26 cellular contexts compared by ENCODE assay signal in genomic region chr1:8519167-8519566, GRCh38.
"Had no signal": no experiment of that assay in that cellular context is flagged by ENCODE, and none has a peak within 500 bp of the region (broad histone marks: within the 10 kb centered on the region; RNA-seq: fewer than 3 reads in every experiment).

No MANE protein-coding gene starts in this region.

- DNase-seq: activated CD4-positive, alpha-beta memory T cell treated with anti-CD3 and anti-CD28 coated beads, Interleukin-2, amount 10 ng/mL, durations not matched to agents 7 days and 5 days; activated CD4-positive, alpha-beta T cell treated with anti-CD3 and anti-CD28 coated beads, Interleukin-2, amount 10 ng/mL, durations not matched to agents 24 days and 14 days; activated CD8-positive, alpha-beta memory T cell treated with anti-CD3 and anti-CD28 coated beads, Interleukin-2, amount 50 U/mL, for 48 hours; activated T-cell treated with anti-CD3 and anti-CD28 coated beads, Interleukin-2, amount 50 U/mL, for 4 hours; dermis blood vessel endothelial cell; effector memory CD4-positive, alpha-beta T cell; gastrocnemius medialis; islet precursor cell; left ventricle myocardium inferior; mucosa of descending colon; ovary; right lobe of liver; stimulated activated CD4-positive, alpha-beta T cell treated with anti-CD3 and anti-CD28 coated beads, Interleukin-12 subunit alpha, Interleukin-12 subunit beta, amount 100 ng/mL, for 4 hours; stimulated activated CD4-positive, alpha-beta T cell treated with anti-CD3 and anti-CD28 coated beads, Interleukin-4, amount 100 ng/mL, for 1 hour; T-cell; upper lobe of right lung had no signal

- H3K27ac ChIP-seq: ovary, right lobe of liver, upper lobe of right lung had no signal

- H3K36me3 ChIP-seq: breast epithelium, ovary, right lobe of liver, upper lobe of right lung had no signal

- ATAC-seq: activated CD4-positive, CD25-positive, alpha-beta regulatory T cell treated with anti-CD3 and anti-CD28 coated beads, Interleukin-2, amount 50 U/mL, for 24 hours; activated naive CD4-positive, alpha-beta T cell treated with anti-CD3 and anti-CD28 coated beads, Interleukin-2, amount 50 U/mL, for 72 hours; activated T-cell treated with anti-CD3 and anti-CD28 coated beads, Interleukin-2, amount 50 U/mL, for 4 hours; gastrocnemius medialis; mucosa of descending colon; natural killer cell treated with Interleukin-12 subunit alpha and Interleukin-12 subunit beta and Interleukin-15 and Interleukin-18, amount 100 ng/mL, for 72 hours; right lobe of liver; T-cell; upper lobe of right lung had no signal

- H3K27ac Mint-ChIP-seq: activated CD4-positive, alpha-beta memory T cell treated with anti-CD3 and anti-CD28 coated beads, Interleukin-2, amount 10 ng/mL, durations not matched to agents 7 days and 5 days; activated CD4-positive, alpha-beta T cell treated with anti-CD3 and anti-CD28 coated beads, Interleukin-2, amount 10 ng/mL, durations not matched to agents 24 days and 14 days; activated T-helper 2 cell treated with anti-CD3 and anti-CD28 coated beads, Interferon-gamma antibody, Interleukin-2, Interleukin-4, amounts not matched to agents 10 μg/mL and 5 μg/mL and 100 μg/mL, durations not matched to agents 14 hours and 24 hours and 36 hours; natural killer cell treated with Interleukin-12 subunit alpha and Interleukin-12 subunit beta and Interleukin-15 and Interleukin-18, amount 100 ng/mL, for 72 hours; progenitor cell of endocrine pancreas; stimulated activated naive CD8-positive, alpha-beta T cell treated with anti-CD3 and anti-CD28 coated beads, Interleukin-15, Interleukin-2, amounts not matched to agents 100 ng/mL and 50 ng/mL, for 24 hours; T-helper 2 cell treated with Interferon-gamma antibody and Interleukin-4, amounts not matched to agents 5 μg/mL and 100 μg/mL, for 36 hours had no signal

- H3K4me3 Mint-ChIP-seq: activated CD4-positive, alpha-beta memory T cell treated with anti-CD3 and anti-CD28 coated beads, Interleukin-2, amount 10 ng/mL, durations not matched to agents 7 days and 5 days; activated CD4-positive, alpha-beta T cell treated with anti-CD3 and anti-CD28 coated beads, Interleukin-2, amount 10 ng/mL, durations not matched to agents 24 days and 14 days; activated T-cell treated with anti-CD3 and anti-CD28 coated beads, Interleukin-2, amount 50 U/mL, for 4 hours; natural killer cell treated with Interleukin-12 subunit alpha and Interleukin-12 subunit beta and Interleukin-15 and Interleukin-18, amount 100 ng/mL, for 72 hours; stimulated activated naive CD8-positive, alpha-beta T cell treated with anti-CD3 and anti-CD28 coated beads, Interleukin-15, Interleukin-2, amounts not matched to agents 100 ng/mL and 50 ng/mL, for 24 hours; T-cell; T-helper 2 cell treated with Interferon-gamma antibody and Interleukin-4, amounts not matched to agents 5 μg/mL and 100 μg/mL, for 36 hours had no signal

- H3K27me3 Mint-ChIP-seq: activated CD4-positive, alpha-beta memory T cell treated with anti-CD3 and anti-CD28 coated beads, Interleukin-2, amount 10 ng/mL, durations not matched to agents 7 days and 5 days; activated CD4-positive, alpha-beta T cell treated with anti-CD3 and anti-CD28 coated beads, Interleukin-2, amount 10 ng/mL, durations not matched to agents 24 days and 14 days; natural killer cell treated with Interleukin-12 subunit alpha and Interleukin-12 subunit beta and Interleukin-15 and Interleukin-18, amount 100 ng/mL, for 72 hours; progenitor cell of endocrine pancreas; stimulated activated naive CD8-positive, alpha-beta T cell treated with anti-CD3 and anti-CD28 coated beads, Interleukin-15, Interleukin-2, amounts not matched to agents 100 ng/mL and 50 ng/mL, for 24 hours; T-cell had no signal

- H3K27me3 ChIP-seq: breast epithelium, gastrocnemius medialis, hepatocyte, ovary, right lobe of liver, upper lobe of right lung had no signal

- H3K9me3 ChIP-seq: breast epithelium, gastrocnemius medialis, left ventricle myocardium inferior, mucosa of descending colon, ovary, right lobe of liver, upper lobe of right lung had no signal

- H2AFZ ChIP-seq: hepatocyte had no signal

- H3K4me3 ChIP-seq: breast epithelium, gastrocnemius medialis, hepatocyte, left ventricle myocardium inferior, mucosa of descending colon, ovary, right lobe of liver, upper lobe of right lung had no signal

- FAIRE-seq: colon had no signal

- H3K9me3 Mint-ChIP-seq: activated CD4-positive, alpha-beta memory T cell treated with anti-CD3 and anti-CD28 coated beads, Interleukin-2, amount 10 ng/mL, durations not matched to agents 7 days and 5 days; activated CD4-positive, alpha-beta T cell treated with anti-CD3 and anti-CD28 coated beads, Interleukin-2, amount 10 ng/mL, durations not matched to agents 24 days and 14 days; activated naive CD4-positive, alpha-beta T cell treated with anti-CD3 and anti-CD28 coated beads, Interleukin-2, amount 50 U/mL, for 72 hours; activated T-helper 2 cell treated with anti-CD3 and anti-CD28 coated beads, Interferon-gamma antibody, Interleukin-2, Interleukin-4, amounts not matched to agents 10 μg/mL and 5 μg/mL and 100 μg/mL, durations not matched to agents 14 hours and 24 hours and 36 hours; natural killer cell treated with Interleukin-12 subunit alpha and Interleukin-12 subunit beta and Interleukin-15 and Interleukin-18, amount 100 ng/mL, for 72 hours; stimulated activated naive CD8-positive, alpha-beta T cell treated with anti-CD3 and anti-CD28 coated beads, Interleukin-15, Interleukin-2, amounts not matched to agents 100 ng/mL and 50 ng/mL, for 24 hours; T-cell; T-helper 2 cell treated with Interferon-gamma antibody and Interleukin-4, amounts not matched to agents 5 μg/mL and 100 μg/mL, for 36 hours had no signal
